Comparison of ENCODE assay signal across 22 cellular contexts in genomic region chr3:151214459-151214858, GRCh38. TPM values are rescaled to one million over a fixed set of nuclear protein-coding genes. Genes with fewer than 3 reads are reported as not detected.
A peak's percentile ranks its signal among the peaks of the same experiment; 100 is the strongest.
DNase-seq lines count a peak whose midpoint lies in the region; ATAC-seq and TF ChIP-seq lines count a peak whose summit lies in the region.
"Had no signal": no experiment of that assay in that cellular context is flagged by ENCODE, and none has a peak within 500 bp of the region (broad histone marks: within the 10 kb centered on the region; RNA-seq: fewer than 3 reads in every experiment).

No MANE protein-coding gene starts in this region.

- H3K4me3 ChIP-seq in epithelial cell of proximal tubule (ENCODE audit: low read depth, low read length) = no peak overlapping the region
- H3K4me3 ChIP-seq: GM12878, MG63 had no signal

- DNase-seq in NCI-H524 (lab: John Stamatoyannopoulos, UW) (peak; percentile 5 to 30), NCI-H524 treated with DMSO at 0.1 percent for 48 hours (lab: John Stamatoyannopoulos, UW) (no peak), WTC11 (ENCODE audit: low spot score) (no peak), epithelial cell of proximal tubule (ENCODE audit: low read depth) (no peak), HuH-7 (ENCODE audit: low spot score) (no peak)
- DNase-seq in stimulated activated naive B cell treated with anti-CD40 and anti-IgM and Interleukin-4, amounts not matched to agents 10 μg/mL and 1 μg/mL and 100 μg/mL, for 72 hours = no peak
- DNase-seq in stimulated activated naive CD4-positive, alpha-beta T cell (lab: John Stamatoyannopoulos, UW) = no peak
- DNase-seq in activated CD8-positive, alpha-beta memory T cell treated with anti-CD3 and anti-CD28 coated beads, Interleukin-2, amount 10 ng/mL, durations not matched to agents 7 days and 5 days = no peak
- DNase-seq: CD4-positive, alpha-beta T cell; DMS53; EL; Karpas-422; MG63; NCI-H1092 treated with DMSO at 0.1 percent for 48 hours; NCI-H1694; NCI-H2081 treated with DMSO at 0.1 percent for 48 hours had no signal

- ATAC-seq in WTC11 = peak; percentile 79
- ATAC-seq in stimulated activated naive B cell treated with anti-CD40 and anti-IgM and Interleukin-4, amounts not matched to agents 10 μg/mL and 1 μg/mL and 100 μg/mL, for 72 hours (replicated peaks) = no peak
- no peak for ATAC-seq in activated CD8-positive, alpha-beta memory T cell treated with anti-CD3 and anti-CD28 coated beads, Interleukin-2, amount 10 ng/mL, durations not matched to agents 7 days and 5 days
- ATAC-seq: GM12878 had no signal

- no peak overlapping the region for H3K4me3 Mint-ChIP-seq in WTC11
- H3K4me3 Mint-ChIP-seq in stimulated activated naive B cell treated with anti-CD40 and anti-IgM and Interleukin-4, amounts not matched to agents 10 μg/mL and 1 μg/mL and 100 μg/mL, for 72 hours = no peak overlapping the region
- no peak overlapping the region for H3K4me3 Mint-ChIP-seq in activated CD8-positive, alpha-beta memory T cell treated with anti-CD3 and anti-CD28 coated beads, Interleukin-2, amount 10 ng/mL, durations not matched to agents 7 days and 5 days
- H3K4me3 Mint-ChIP-seq: CD4-positive, alpha-beta T cell had no signal

- H3K36me3 Mint-ChIP-seq in WTC11 = 0 out of 2 replicates have a peak, but pooled peaks cover 2% of the 10 kb centered on the region
- H3K36me3 Mint-ChIP-seq in stimulated activated naive B cell treated with anti-CD40 and anti-IgM and Interleukin-4, amounts not matched to agents 10 μg/mL and 1 μg/mL and 100 μg/mL, for 72 hours = peaks cover 0 to 2% of the 10 kb centered on the region in 2 donors
- peaks cover 3% of the 10 kb centered on the region for H3K36me3 Mint-ChIP-seq in activated CD8-positive, alpha-beta memory T cell treated with anti-CD3 and anti-CD28 coated beads, Interleukin-2, amount 10 ng/mL, durations not matched to agents 7 days and 5 days

- POLR2A ChIA-PET in WTC11 (lab: Charles Lee) = no interaction called here

- CTCF ChIA-PET in WTC11 (lab: Charles Lee) = interaction anchor here (0.8 to 1.0 kb wide), 2 partner anchors 58 to 296 kb away, joined by 3 read pairs; no protein-coding TSS in a partner anchor
- CTCF ChIA-PET in activated CD8-positive, alpha-beta memory T cell treated with anti-CD3 and anti-CD28 coated beads, Interleukin-2, amount 10 ng/mL, durations not matched to agents 7 days and 5 days (lab: Charles Lee) = interaction anchor here (1.0 to 2.9 kb wide), 3 partner anchors 10 to 46 kb away, joined by 4 to 12 read pairs (median 5); no protein-coding TSS in a partner anchor

- H3K4me1 Mint-ChIP-seq in WTC11 = peaks cover 26% of the 10 kb centered on the region
- H3K4me1 Mint-ChIP-seq in stimulated activated naive B cell treated with anti-CD40 and anti-IgM and Interleukin-4, amounts not matched to agents 10 μg/mL and 1 μg/mL and 100 μg/mL, for 72 hours = peaks cover 5 to 30% of the 10 kb centered on the region in 2 donors
- peaks cover 40% of the 10 kb centered on the region for H3K4me1 Mint-ChIP-seq in activated CD8-positive, alpha-beta memory T cell treated with anti-CD3 and anti-CD28 coated beads, Interleukin-2, amount 10 ng/mL, durations not matched to agents 7 days and 5 days

- H3K27ac Mint-ChIP-seq in WTC11 = no peak overlapping the region
- peak overlapping the region; percentile 42 for H3K27ac Mint-ChIP-seq in stimulated activated naive B cell treated with anti-CD40 and anti-IgM and Interleukin-4, amounts not matched to agents 10 μg/mL and 1 μg/mL and 100 μg/mL, for 72 hours
- H3K27ac Mint-ChIP-seq in activated CD8-positive, alpha-beta memory T cell treated with anti-CD3 and anti-CD28 coated beads, Interleukin-2, amount 10 ng/mL, durations not matched to agents 7 days and 5 days = no peak overlapping the region
- H3K27ac Mint-ChIP-seq: CD4-positive, alpha-beta T cell had no signal

- no peaks in the 10 kb centered on the region for H3K9me3 Mint-ChIP-seq in WTC11
- H3K9me3 Mint-ChIP-seq in stimulated activated naive B cell treated with anti-CD40 and anti-IgM and Interleukin-4, amounts not matched to agents 10 μg/mL and 1 μg/mL and 100 μg/mL, for 72 hours = no peaks in the 10 kb centered on the region
- no peaks in the 10 kb centered on the region for H3K9me3 Mint-ChIP-seq in activated CD8-positive, alpha-beta memory T cell treated with anti-CD3 and anti-CD28 coated beads, Interleukin-2, amount 10 ng/mL, durations not matched to agents 7 days and 5 days (ENCODE audit: low read depth)
- H3K9me3 Mint-ChIP-seq: CD4-positive, alpha-beta T cell had no signal

- H3K27me3 Mint-ChIP-seq in WTC11 (ENCODE audit: low read depth) = no peaks in the 10 kb centered on the region
- H3K27me3 Mint-ChIP-seq in stimulated activated naive B cell treated with anti-CD40 and anti-IgM and Interleukin-4, amounts not matched to agents 10 μg/mL and 1 μg/mL and 100 μg/mL, for 72 hours = no peaks in the 10 kb centered on the region
- H3K27me3 Mint-ChIP-seq in activated CD8-positive, alpha-beta memory T cell treated with anti-CD3 and anti-CD28 coated beads, Interleukin-2, amount 10 ng/mL, durations not matched to agents 7 days and 5 days = no peaks in the 10 kb centered on the region
- H3K27me3 Mint-ChIP-seq: CD4-positive, alpha-beta T cell had no signal

- TF ChIP-seq CTCF in WTC11 (IDR thresholded peaks at IDR 0.05) (no peak), epithelial cell of proximal tubule (conservative IDR thresholded peaks at IDR 0.05; ENCODE audit: low read depth, low read length) (peak; percentile 36)

TF ChIP-seq in WTC11, 78 proteins besides CTCF, POLR2A, EP300 and RAD21:
- TF ChIP-seq, protein P1, sequence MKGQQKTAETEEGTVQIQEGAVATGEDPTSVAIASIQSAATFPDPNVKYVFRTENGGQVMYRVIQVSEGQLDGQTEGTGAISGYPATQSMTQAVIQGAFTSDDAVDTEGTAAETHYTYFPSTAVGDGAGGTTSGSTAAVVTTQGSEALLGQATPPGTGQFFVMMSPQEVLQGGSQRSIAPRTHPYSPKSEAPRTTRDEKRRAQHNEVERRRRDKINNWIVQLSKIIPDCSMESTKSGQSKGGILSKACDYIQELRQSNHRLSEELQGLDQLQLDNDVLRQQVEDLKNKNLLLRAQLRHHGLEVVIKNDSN (CRISPR knock-in tag; IDR thresholded peaks at IDR 0.05) = no peak
- TF ChIP-seq FOXP4 (CRISPR knock-in tag; IDR thresholded peaks at IDR 0.05) = no peak
- TF ChIP-seq PRDM15 (CRISPR knock-in tag; IDR thresholded peaks at IDR 0.05) = no peak
- no peak for TF ChIP-seq ATF1 (CRISPR knock-in tag; IDR thresholded peaks at IDR 0.05)
- TF ChIP-seq OVOL2 (CRISPR knock-in tag; IDR thresholded peaks at IDR 0.05; ENCODE audit: borderline replicate concordance) = no peak
- TF ChIP-seq GTF2I (CRISPR knock-in tag; conservative IDR thresholded peaks at IDR 0.05) = no peak

RNA-seq across cellular contexts. Expression of gene GPR171, which starts 11.4 kb away (rescaled TPM):
- total RNA-seq in WTC11 (2021) (0.17 to 0.32 TPM in 2 of 3 replicates, not detected in the other), epithelial cell of proximal tubule (not detected in 2 replicates)
- 100 to 1,000 TPM; 153 to 218 TPM for total RNA-seq in activated CD8-positive, alpha-beta memory T cell treated with anti-CD3 and anti-CD28 coated beads, Interleukin-2, amount 10 ng/mL, durations not matched to agents 7 days and 5 days
- total RNA-seq: A172, GM12878, H4, HT-29, IMR-90, NCI-H460 had no signal

Comparison
In these comparisons a context has a peak if more than half of its experiments do, and no peak if none do; other contexts are left out.
1. DNase-seq: peak in NCI-H524 (2 of 2); none in NCI-H524 treated with DMSO at 0.1 percent for 48 hours (single experiment), WTC11 (single experiment), epithelial cell of proximal tubule (single experiment), stimulated activated naive B cell treated with anti-CD40 and anti-IgM and Interleukin-4, amounts not matched to agents 10 μg/mL and 1 μg/mL and 100 μg/mL, for 72 hours (single experiment), HuH-7 (single experiment), stimulated activated naive CD4-positive, alpha-beta T cell (0 of 6) and activated CD8-positive, alpha-beta memory T cell treated with anti-CD3 and anti-CD28 coated beads, Interleukin-2, amount 10 ng/mL, durations not matched to agents 7 days and 5 days (single experiment).
2. RNA of gene GPR171, which starts 11.4 kb away (total RNA-seq): 153 to 218 TPM in activated CD8-positive, alpha-beta memory T cell treated with anti-CD3 and anti-CD28 coated beads, Interleukin-2, amount 10 ng/mL, durations not matched to agents 7 days and 5 days; 0.17 to 0.32 TPM in WTC11 and not detected in epithelial cell of proximal tubule; every median in the first group is over 100 times any median in the second.